In the genomic region with DNA sequence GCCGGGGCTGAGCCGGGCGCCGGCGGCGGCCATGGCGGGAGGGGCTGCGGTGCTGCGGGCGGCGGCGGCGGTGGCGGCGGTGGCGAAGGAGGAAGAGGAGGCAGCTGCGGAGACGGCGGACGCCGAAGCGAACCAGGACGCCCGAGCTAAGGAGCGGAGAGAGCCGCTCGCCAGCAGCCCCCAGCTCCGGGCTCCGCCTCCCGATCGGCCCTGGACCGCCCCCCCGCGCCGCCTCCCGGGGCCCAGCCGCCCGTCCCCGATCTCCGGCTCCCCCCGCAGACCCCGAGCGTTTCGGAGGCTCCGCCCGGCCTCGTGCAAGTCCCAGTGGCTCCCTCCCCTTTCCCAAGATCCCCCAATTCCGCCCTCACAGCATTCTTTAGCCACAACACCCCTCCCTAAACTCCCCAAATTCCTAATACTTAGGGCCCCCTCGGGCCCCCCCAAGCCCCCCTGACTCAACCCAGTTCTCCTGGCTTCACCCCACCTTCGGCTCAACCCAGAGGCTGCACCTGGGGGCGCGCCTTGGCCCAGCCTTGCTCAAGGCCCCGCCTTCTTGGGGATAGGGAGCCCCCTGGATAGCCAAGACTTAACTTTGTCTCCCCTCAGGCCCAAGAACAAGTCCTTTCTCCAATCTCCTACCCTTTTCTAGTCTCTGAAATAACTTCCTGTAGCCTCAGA, we compare ENCODE assay signal across 9 cellular contexts. TPM values are rescaled to one million over a fixed set of nuclear protein-coding genes. Genes with fewer than 3 reads are reported as not detected.
DNase-seq lines count a peak whose midpoint lies in the region; ATAC-seq and TF ChIP-seq lines count a peak whose summit lies in the region.
"Had no signal": no experiment of that assay in that cellular context is flagged by ENCODE, and none has a peak within 500 bp of the region (broad histone marks: within the 10 kb centered on the region; RNA-seq: fewer than 3 reads in every experiment).

A gene with protein sequence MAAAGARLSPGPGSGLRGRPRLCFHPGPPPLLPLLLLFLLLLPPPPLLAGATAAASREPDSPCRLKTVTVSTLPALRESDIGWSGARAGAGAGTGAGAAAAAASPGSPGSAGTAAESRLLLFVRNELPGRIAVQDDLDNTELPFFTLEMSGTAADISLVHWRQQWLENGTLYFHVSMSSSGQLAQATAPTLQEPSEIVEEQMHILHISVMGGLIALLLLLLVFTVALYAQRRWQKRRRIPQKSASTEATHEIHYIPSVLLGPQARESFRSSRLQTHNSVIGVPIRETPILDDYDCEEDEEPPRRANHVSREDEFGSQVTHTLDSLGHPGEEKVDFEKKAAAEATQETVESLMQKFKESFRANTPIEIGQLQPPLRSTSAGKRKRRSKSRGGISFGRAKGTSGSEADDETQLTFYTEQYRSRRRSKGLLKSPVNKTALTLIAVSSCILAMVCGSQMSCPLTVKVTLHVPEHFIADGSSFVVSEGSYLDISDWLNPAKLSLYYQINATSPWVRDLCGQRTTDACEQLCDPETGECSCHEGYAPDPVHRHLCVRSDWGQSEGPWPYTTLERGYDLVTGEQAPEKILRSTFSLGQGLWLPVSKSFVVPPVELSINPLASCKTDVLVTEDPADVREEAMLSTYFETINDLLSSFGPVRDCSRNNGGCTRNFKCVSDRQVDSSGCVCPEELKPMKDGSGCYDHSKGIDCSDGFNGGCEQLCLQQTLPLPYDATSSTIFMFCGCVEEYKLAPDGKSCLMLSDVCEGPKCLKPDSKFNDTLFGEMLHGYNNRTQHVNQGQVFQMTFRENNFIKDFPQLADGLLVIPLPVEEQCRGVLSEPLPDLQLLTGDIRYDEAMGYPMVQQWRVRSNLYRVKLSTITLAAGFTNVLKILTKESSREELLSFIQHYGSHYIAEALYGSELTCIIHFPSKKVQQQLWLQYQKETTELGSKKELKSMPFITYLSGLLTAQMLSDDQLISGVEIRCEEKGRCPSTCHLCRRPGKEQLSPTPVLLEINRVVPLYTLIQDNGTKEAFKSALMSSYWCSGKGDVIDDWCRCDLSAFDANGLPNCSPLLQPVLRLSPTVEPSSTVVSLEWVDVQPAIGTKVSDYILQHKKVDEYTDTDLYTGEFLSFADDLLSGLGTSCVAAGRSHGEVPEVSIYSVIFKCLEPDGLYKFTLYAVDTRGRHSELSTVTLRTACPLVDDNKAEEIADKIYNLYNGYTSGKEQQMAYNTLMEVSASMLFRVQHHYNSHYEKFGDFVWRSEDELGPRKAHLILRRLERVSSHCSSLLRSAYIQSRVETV (N-terminal part only) (minus strand): TSS at position 152 of the 678 bp plus-strand sequence. CDS start 119 bp downstream, at position 33.

- H3K36me3 Mint-ChIP-seq in activated CD4-positive, alpha-beta memory T cell treated with anti-CD3 and anti-CD28 coated beads, Interleukin-2, amount 10 ng/mL, durations not matched to agents 7 days and 5 days (ENCODE audit: low read depth) = no peaks in the 10 kb centered on the region

- no peak within 1 kb of the TSS for H3K27ac ChIP-seq in Panc1 (ENCODE audit: low read length)
- no peak within 1 kb of the TSS for H3K27ac ChIP-seq in heart left ventricle
- peak within 1 kb of the TSS; percentile 56 to 77 for H3K27ac ChIP-seq in prostate gland

- in situ Hi-C loops in Panc1 (cut with HindIII; ENCODE audit: low pct_unique_long_range_greater_than_20kb, low sequenced_read_pairs) = no loop called here

- no peak within 1 kb of the TSS for H3K4me3 Mint-ChIP-seq in activated CD4-positive, alpha-beta memory T cell treated with anti-CD3 and anti-CD28 coated beads, Interleukin-2, amount 10 ng/mL, durations not matched to agents 7 days and 5 days

- H3K27me3 ChIP-seq in Panc1 (ENCODE audit: control insufficient read depth, insufficient read depth, low read length) (peaks cover 2% of the 10 kb centered on the region), heart left ventricle (peaks cover 23 to 83% (median 47%) of the 10 kb centered on the region in 9 donors), prostate gland (replicated peaks; ENCODE audit: insufficient read depth) (no peaks in the 10 kb centered on the region)

- BruUV-seq in Panc1 (replicated peaks; lab: Mats Ljungman, UMichigan) = no TSS peak

- H3K36me3 ChIP-seq in Panc1 (ENCODE audit: control insufficient read depth, insufficient read depth, low read length) = no peaks in the 10 kb centered on the region
- H3K36me3 ChIP-seq in heart left ventricle = no peaks in the 10 kb centered on the region
- H3K36me3 ChIP-seq in prostate gland = no peaks in the 10 kb centered on the region

- peak; percentile 69 for DNase-seq in D341Med (ENCODE audit: low spot score)
- no peak for DNase-seq in Panc1 (ENCODE audit: low read depth, low spot score)
- DNase-seq in heart left ventricle = peak in 2 of 5 donors; percentile 23 to 27
- DNase-seq in prostate gland (ENCODE audit: low spot score) = peak; percentile 61
- DNase-seq in HUDEP-2 (lab: John Stamatoyannopoulos, UW; ENCODE audit: unreplicated experiment in 76 of 76) = no peak
- DNase-seq in effector CD4-positive, alpha-beta T cell = no peak
- DNase-seq in activated CD4-positive, alpha-beta memory T cell treated with anti-CD3 and anti-CD28 coated beads, Interleukin-2, amount 10 ng/mL, durations not matched to agents 7 days and 5 days = no peak
- DNase-seq: activated effector memory CD4-positive, alpha-beta T cell treated with anti-CD3 and anti-CD28 coated beads, Interleukin-2, amount 50 U/mL, for 16 hours had no signal

- peaks cover 24% of the 10 kb centered on the region for H3K27me3 Mint-ChIP-seq in activated CD4-positive, alpha-beta memory T cell treated with anti-CD3 and anti-CD28 coated beads, Interleukin-2, amount 10 ng/mL, durations not matched to agents 7 days and 5 days

- no peak for TF ChIP-seq POLR2A in heart left ventricle (IDR thresholded peaks at IDR 0.05)
- no peak for TF ChIP-seq POLR2A in prostate gland (IDR thresholded peaks at IDR 0.05)

- H3K27ac Mint-ChIP-seq in activated CD4-positive, alpha-beta memory T cell treated with anti-CD3 and anti-CD28 coated beads, Interleukin-2, amount 10 ng/mL, durations not matched to agents 7 days and 5 days = no peak within 1 kb of the TSS

- ATAC-seq in Panc1 (peak; percentile 78), heart left ventricle (peak in 3 of 4 donors; percentile 12 to 48 (median 25)), GM18502 (IDR thresholded peaks at IDR 0.05; ENCODE audit: poor library complexity, unreplicated experiment) (no peak)

- POLR2A ChIA-PET in Panc1 (lab: Charles Lee) = no interaction called here
- POLR2A ChIA-PET in activated CD4-positive, alpha-beta memory T cell treated with anti-CD3 and anti-CD28 coated beads, Interleukin-2, amount 10 ng/mL, durations not matched to agents 7 days and 5 days (lab: Charles Lee) = no interaction called here

- no peaks in the 10 kb centered on the region for H3K4me1 ChIP-seq in Panc1 (ENCODE audit: control insufficient read depth, insufficient read depth, low read length)
- peaks cover 0 to 28% (median 5%) of the 10 kb centered on the region in 12 donors for H3K4me1 ChIP-seq in heart left ventricle
- H3K4me1 ChIP-seq in prostate gland (replicated peaks) = no peaks in the 10 kb centered on the region

- no peaks in the 10 kb centered on the region for H3K9me3 Mint-ChIP-seq in activated CD4-positive, alpha-beta memory T cell treated with anti-CD3 and anti-CD28 coated beads, Interleukin-2, amount 10 ng/mL, durations not matched to agents 7 days and 5 days

- intact Hi-C loops in Panc1 (cut with micrococcal nuclease; ENCODE audit: unreplicated experiment) (no loop called here), heart left ventricle (cut with DNase I) (loop anchor here in 6 of 10 donors (5.0 to 10.0 kb wide), 5 partner anchors 170 to 338 kb away; no protein-coding TSS in a partner anchor), prostate gland (cut with DNase I) (loop anchor here (10.0 kb wide), 1 partner anchor 170 kb away; no protein-coding TSS in a partner anchor)

- H3K4me3 ChIP-seq in Panc1 (ENCODE audit: low read depth in 2 of 2, low read length in 2 of 2) = peak within 1 kb of the TSS; percentile 25 to 31
- H3K4me3 ChIP-seq in heart left ventricle = peak within 1 kb of the TSS; percentile 26 to 59 (median 44)
- peak within 1 kb of the TSS; percentile 54 to 67 for H3K4me3 ChIP-seq in prostate gland

- WGBS in heart left ventricle, 4 donors = 0 to 3% (median 1%) methylated on average over 10 to 53 of the region's 53 CpGs
- 1% methylated on average over 27 of the region's 53 CpGs for WGBS in prostate gland

- H3K9me3 ChIP-seq in Panc1 (ENCODE audit: control insufficient read depth, insufficient read depth, low read depth, low read length) = no peaks in the 10 kb centered on the region
- H3K9me3 ChIP-seq in heart left ventricle = no peaks in the 10 kb centered on the region
- H3K9me3 ChIP-seq in prostate gland = no peaks in the 10 kb centered on the region

- TF ChIP-seq CTCF in Panc1 (IDR thresholded peaks at IDR 0.05) = no peak
- no peak for TF ChIP-seq CTCF in heart left ventricle (IDR thresholded peaks at IDR 0.05)
- no peak for TF ChIP-seq CTCF in prostate gland (IDR thresholded peaks at IDR 0.05)

- CTCF ChIA-PET in Panc1 (lab: Charles Lee) = no interaction called here
- CTCF ChIA-PET in activated CD4-positive, alpha-beta memory T cell treated with anti-CD3 and anti-CD28 coated beads, Interleukin-2, amount 10 ng/mL, durations not matched to agents 7 days and 5 days (lab: Charles Lee) = no interaction called here

- peaks cover 2% of the 10 kb centered on the region for H3K4me1 Mint-ChIP-seq in activated CD4-positive, alpha-beta memory T cell treated with anti-CD3 and anti-CD28 coated beads, Interleukin-2, amount 10 ng/mL, durations not matched to agents 7 days and 5 days

RNA-seq across cellular contexts. Expression of the gene that starts here (rescaled TPM):
- 3.9 TPM for total RNA-seq in Panc1 (2021; ENCODE audit: unreplicated experiment)
- 3.2 TPM for polyA plus RNA-seq in Panc1 (2012; ENCODE audit: insufficient read length)
- 1 to 10 TPM; 2.8 to 6.0 (median 3.5) TPM for total RNA-seq in heart left ventricle
- 1 to 10 TPM; 2.5 to 2.7 TPM for polyA plus RNA-seq in heart left ventricle
- 100 to 1,000 TPM; 113 to 153 TPM for total RNA-seq in prostate gland
- total RNA-seq in activated CD4-positive, alpha-beta memory T cell treated with anti-CD3 and anti-CD28 coated beads, Interleukin-2, amount 10 ng/mL, durations not matched to agents 7 days and 5 days = 1 to 10 TPM; 2.5 to 3.0 TPM

Comparison
In these comparisons a context has a peak if more than half of its experiments do, and no peak if none do; other contexts are left out.
1. RNA of the gene that starts here (total RNA-seq): 113 to 153 TPM in prostate gland; 3.9 TPM in Panc1 (single experiment), 2.8 to 6.0 TPM in heart left ventricle and 2.5 to 3.0 TPM in activated CD4-positive, alpha-beta memory T cell treated with anti-CD3 and anti-CD28 coated beads, Interleukin-2, amount 10 ng/mL, durations not matched to agents 7 days and 5 days; every median in the first group is over 10 times any median in the second.
2. DNase-seq: peak in D341Med (single experiment) and prostate gland (single experiment); none in Panc1 (single experiment), HUDEP-2 (0 of 76), effector CD4-positive, alpha-beta T cell (single experiment) and activated CD4-positive, alpha-beta memory T cell treated with anti-CD3 and anti-CD28 coated beads, Interleukin-2, amount 10 ng/mL, durations not matched to agents 7 days and 5 days (single experiment).
3. H3K27ac ChIP-seq: peak in prostate gland (2 of 2); none in Panc1 (single experiment) and heart left ventricle (0 of 12).
4. Peak in every context shown above with its lines, with median percentiles within 50 percentile points of each other: H3K4me3 ChIP-seq.